11 cellular contexts compared by ENCODE assay signal in the genomic region with DNA sequence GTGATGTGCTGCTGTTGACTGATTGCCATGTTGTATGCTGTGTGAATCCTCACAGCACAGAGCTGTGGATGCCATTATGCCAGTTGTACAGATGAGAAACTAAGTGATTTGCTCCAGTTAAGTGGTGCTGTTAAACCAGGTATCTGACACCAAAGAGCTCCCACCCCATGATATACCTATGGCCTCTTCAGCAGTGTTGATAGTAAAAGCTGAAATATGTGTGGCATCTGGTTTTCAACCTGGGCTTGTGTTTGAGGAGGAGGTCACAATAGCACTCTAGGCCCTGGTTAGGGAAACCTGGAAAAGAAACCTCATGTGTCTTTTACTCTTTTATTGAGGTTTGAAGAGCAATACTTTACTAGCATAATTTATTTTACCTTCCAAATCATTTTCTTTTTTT.
"Had no signal": no experiment of that assay in that cellular context is flagged by ENCODE, and none has a peak within 500 bp of the region (broad histone marks: within the 10 kb centered on the region; RNA-seq: fewer than 3 reads in every experiment).

No MANE protein-coding gene starts in this region.

- H3K9me3 Mint-ChIP-seq: activated naive CD4-positive, alpha-beta T cell treated with anti-CD3 and anti-CD28 coated beads for 36 hours; activated T-helper 17 cell treated with anti-CD3 and anti-CD28 coated beads, Interleukin-2, amount 50 U/mL, for 72 hours; memory B cell had no signal

- H3K27me3 Mint-ChIP-seq: activated T-helper 17 cell treated with anti-CD3 and anti-CD28 coated beads, Interleukin-2, amount 50 U/mL, for 72 hours; memory B cell had no signal

- H3K36me3 ChIP-seq: uterus had no signal

- H3K9me3 ChIP-seq: stomach, uterus had no signal

- H3K27me3 ChIP-seq: stomach, uterus had no signal

- H3K27ac ChIP-seq: skin epidermis had no signal

- H3K4me3 ChIP-seq: skin epidermis, stomach, uterus had no signal

- DNase-seq: activated CD4-positive, alpha-beta T cell treated with anti-CD3 and anti-CD28 coated beads for 48 hours; activated CD8-positive, alpha-beta memory T cell treated with anti-CD3 and anti-CD28 coated beads for 24 hours; activated naive CD4-positive, alpha-beta T cell treated with anti-CD3 and anti-CD28 coated beads for 36 hours; activated T-cell treated with anti-CD3 and anti-CD28 coated beads for 4 hours; stimulated activated CD4-positive, alpha-beta T cell treated with anti-CD3 and anti-CD28 coated beads, Interleukin-4, amount 100 ng/mL, for 4 hours; stomach; T-helper 1 cell had no signal

- ATAC-seq: activated T-helper 17 cell treated with anti-CD3 and anti-CD28 coated beads, Interleukin-2, amount 50 U/mL, for 72 hours had no signal

- H3K27ac Mint-ChIP-seq: activated naive CD4-positive, alpha-beta T cell treated with anti-CD3 and anti-CD28 coated beads for 36 hours; memory B cell had no signal

- H3K4me3 Mint-ChIP-seq: activated naive CD4-positive, alpha-beta T cell treated with anti-CD3 and anti-CD28 coated beads for 36 hours; activated T-helper 17 cell treated with anti-CD3 and anti-CD28 coated beads, Interleukin-2, amount 50 U/mL, for 72 hours; memory B cell had no signal
